13 cellular contexts compared by ENCODE assay signal in genomic region chr20:58393299-58393698, GRCh38. TPM values are rescaled to one million over a fixed set of nuclear protein-coding genes. Genes with fewer than 3 reads are reported as not detected.
DNase-seq lines count a peak whose midpoint lies in the region; ATAC-seq, FAIRE-seq and TF ChIP-seq lines count a peak whose summit lies in the region.
"Had no signal": no experiment of that assay in that cellular context is flagged by ENCODE, and none has a peak within 500 bp of the region (broad histone marks: within the 10 kb centered on the region; RNA-seq: fewer than 3 reads in every experiment).

No MANE protein-coding gene starts in this region.

- TF ChIP-seq EP300 in GM12878 (IDR thresholded peaks at IDR 0.05; ENCODE audit: borderline replicate concordance in 1 of 2, control insufficient read depth in 1 of 2, low read depth in 2 of 2, low read length in 2 of 2), result no peak

- TF ChIP-seq CTCF in HFFc6 (IDR thresholded peaks at IDR 0.05) (no peak), GM12878 (IDR thresholded peaks at IDR 0.05 in 2 of 3, conservative IDR thresholded peaks at IDR 0.05 in 1 of 3; ENCODE audit: control insufficient read depth in 2 of 3, extremely low read depth in 1 of 3, insufficient read depth in 1 of 3, low read depth in 3 of 3, low read length in 3 of 3) (no peak)

- DNase-seq in COLO829 (ENCODE audit: low spot score) (peak; percentile 28), HFFc6 (peak; percentile 56), GM12878 (ENCODE audit: low read depth, low spot score) (no peak), NCI-H1436 treated with DMSO at 0.1 percent for 48 hours (lab: John Stamatoyannopoulos, UW) (no peak), H54 (ENCODE audit: insufficient read length, low spot score) (no peak)
- no peak for DNase-seq in naive thymus-derived CD8-positive, alpha-beta T cell
- DNase-seq in activated CD8-positive, alpha-beta memory T cell treated with anti-CD3 and anti-CD28 coated beads, Interleukin-2, amount 50 U/mL, for 4 hours, result no peak
- DNase-seq: caudate nucleus, hippocampal formation, NCI-H510A had no signal

- H3K4me1 ChIP-seq in GM12878 (ENCODE audit: control insufficient read depth, insufficient read depth, low read length), result peaks cover 16% of the 10 kb centered on the region

- SMC1A ChIA-PET in GM12878 (lab: Charles Lee; ENCODE audit: uncharacterized antibody, unreplicated experiment), result interaction anchor here (0.5 to 1.0 kb wide), 3 partner anchors 29 to 156 kb away, joined by 3 read pairs; no protein-coding TSS in a partner anchor

- no peak overlapping the region for H3K9ac ChIP-seq in GM12878 (ENCODE audit: control insufficient read depth, insufficient read depth, low read length)

- peak overlapping the region; percentile 48 for H3K4me2 ChIP-seq in GM12878 (ENCODE audit: control insufficient read depth, insufficient read depth)
- H3K4me2 ChIP-seq: neural progenitor cell had no signal

- H3K9me3 Mint-ChIP-seq in HFFc6, result peaks cover 9% of the 10 kb centered on the region
- H3K9me3 Mint-ChIP-seq in naive thymus-derived CD8-positive, alpha-beta T cell, result no peaks in the 10 kb centered on the region
- H3K9me3 Mint-ChIP-seq: IgD-negative memory B cell had no signal

- no peaks in the 10 kb centered on the region for H3K27me3 ChIP-seq in GM12878 (replicated peaks in 1 of 2; ENCODE audit: control insufficient read depth in 2 of 2, insufficient read depth in 2 of 2, low read length in 1 of 2)
- H3K27me3 ChIP-seq: neural progenitor cell had no signal

- in situ Hi-C loops in GM12878 (cut with MboI), result loop anchor here (10.0 kb wide), 3 partner anchors 262 to 998 kb away; partner anchors contain the start of genes RBM38 and STX16

- FAIRE-seq in GM12878 (lab: Jason Lieb, UNC) (no peak), H54 (lab: Jason Lieb, UNC) (no peak)
- FAIRE-seq: endothelial cell of umbilical vein had no signal

- intact Hi-C loops in GM12878 (cut with micrococcal nuclease; ENCODE audit: unreplicated experiment), result no loop called here

- H3K4me1 Mint-ChIP-seq in HFFc6 (ENCODE audit: low read depth), result peaks cover 64% of the 10 kb centered on the region
- peaks cover 45 to 86% (median 82%) of the 10 kb centered on the region in 4 donors for H3K4me1 Mint-ChIP-seq in naive thymus-derived CD8-positive, alpha-beta T cell

- TF ChIP-seq POLR2A in GM12878 (IDR thresholded peaks at IDR 0.05; ENCODE audit: low read depth, low read length) (no peak), H54 (IDR thresholded peaks at IDR 0.05; ENCODE audit: low read depth, low read length) (no peak)

- BruUV-seq in GM12878 (replicated peaks; lab: Mats Ljungman, UMichigan), result no TSS peak

- no peak for TF ChIP-seq RAD21 in GM12878 (IDR thresholded peaks at IDR 0.05; ENCODE audit: insufficient read depth, low read depth, low read length)

- ATAC-seq in GM12878, result no peak
- no peak for ATAC-seq in naive thymus-derived CD8-positive, alpha-beta T cell

- peaks cover 2% of the 10 kb centered on the region; the same call in 1 of the 2 replicates for H3K27me3 Mint-ChIP-seq in HFFc6 (ENCODE audit: insufficient read depth)
- no peaks in the 10 kb centered on the region for H3K27me3 Mint-ChIP-seq in naive thymus-derived CD8-positive, alpha-beta T cell
- H3K27me3 Mint-ChIP-seq: IgD-negative memory B cell had no signal

- peaks cover 43% of the 10 kb centered on the region for H3K36me3 Mint-ChIP-seq in HFFc6 (ENCODE audit: low read depth)
- H3K36me3 Mint-ChIP-seq in naive thymus-derived CD8-positive, alpha-beta T cell, result peaks cover 0 to 38% (median 2%) of the 10 kb centered on the region in 3 donors

- peaks cover 87% of the 10 kb centered on the region for H3K79me2 ChIP-seq in GM12878 (ENCODE audit: control insufficient read depth, insufficient read depth, low read length)

- H3K4me3 ChIP-seq in GM12878, result no peak overlapping the region
- H3K4me3 ChIP-seq: neural progenitor cell had no signal

- RAD21 ChIA-PET in GM12878 (lab: Charles Lee; ENCODE audit: unreplicated experiment), result no interaction called here

- WGBS in GM12878 (ENCODE audit: insufficient coverage, insufficient replicate concordance, low lambda C conversion rate, missing lambda C conversion rate), result 93% methylated on average over 3 of the region's 3 CpGs

- peak overlapping the region; percentile 49; the same call in 1 of the 2 replicates for H3K4me3 Mint-ChIP-seq in HFFc6
- peak overlapping the region in 7 of 10 donors; percentile 7 to 58 (median 18) for H3K4me3 Mint-ChIP-seq in naive thymus-derived CD8-positive, alpha-beta T cell
- H3K4me3 Mint-ChIP-seq: neural progenitor cell had no signal

- no peaks in the 10 kb centered on the region; the same call in 2 of the 3 replicates for H3K9me3 ChIP-seq in GM12878 (replicated peaks; ENCODE audit: control insufficient read depth, insufficient read depth, low read length)

- peaks cover 6% of the 10 kb centered on the region for H4K20me1 ChIP-seq in GM12878 (ENCODE audit: control insufficient read depth, insufficient read depth)

- H2AFZ ChIP-seq in GM12878 (ENCODE audit: control insufficient read depth, low read depth, low read length), result no peak overlapping the region
- H2AFZ ChIP-seq: neural progenitor cell had no signal

- POLR2A ChIA-PET in GM12878 (lab: Charles Lee), result no interaction called here
- POLR2A ChIA-PET in naive thymus-derived CD8-positive, alpha-beta T cell (lab: Charles Lee), result no interaction called here

- CTCF ChIA-PET in GM12878 (lab: Yijun Ruan, JAX), result interaction anchor here (1.0 to 1.3 kb wide), 2 partner anchors 9 to 11 kb away, joined by 3 read pairs; no protein-coding TSS in a partner anchor

- H3K36me3 ChIP-seq in GM12878 (ENCODE audit: control insufficient read depth in 2 of 2, insufficient read depth in 2 of 2, low read length in 1 of 2), result peaks cover 0 to 12% of the 10 kb centered on the region in 2 experiments; a peak in 1 of 4 replicates
- H3K36me3 ChIP-seq: neural progenitor cell had no signal

- peak overlapping the region; percentile 71 for H3K27ac Mint-ChIP-seq in HFFc6
- peak overlapping the region in 7 of 10 donors; percentile 0 to 63 (median 16) for H3K27ac Mint-ChIP-seq in naive thymus-derived CD8-positive, alpha-beta T cell
- H3K27ac Mint-ChIP-seq: neural progenitor cell had no signal

- no peak overlapping the region for H3K27ac ChIP-seq in GM12878 (ENCODE audit: control insufficient read depth, insufficient read depth)
- H3K27ac ChIP-seq: neural progenitor cell had no signal

TF ChIP-seq in GM12878, 131 proteins besides CTCF, POLR2A, EP300 and RAD21:
- no peak for TF ChIP-seq MYB (IDR thresholded peaks at IDR 0.05; ENCODE audit: borderline replicate concordance, low read depth, low read length)
- no peak for TF ChIP-seq CBFB (IDR thresholded peaks at IDR 0.05; ENCODE audit: low read depth)
- no peak for TF ChIP-seq POU2F2 (IDR thresholded peaks at IDR 0.05; ENCODE audit: borderline replicate concordance, low read depth, low read length)
- TF ChIP-seq ZNF384 (IDR thresholded peaks at IDR 0.05; ENCODE audit: borderline replicate concordance, low read depth, low read length), result no peak
- TF ChIP-seq, protein P1, sequence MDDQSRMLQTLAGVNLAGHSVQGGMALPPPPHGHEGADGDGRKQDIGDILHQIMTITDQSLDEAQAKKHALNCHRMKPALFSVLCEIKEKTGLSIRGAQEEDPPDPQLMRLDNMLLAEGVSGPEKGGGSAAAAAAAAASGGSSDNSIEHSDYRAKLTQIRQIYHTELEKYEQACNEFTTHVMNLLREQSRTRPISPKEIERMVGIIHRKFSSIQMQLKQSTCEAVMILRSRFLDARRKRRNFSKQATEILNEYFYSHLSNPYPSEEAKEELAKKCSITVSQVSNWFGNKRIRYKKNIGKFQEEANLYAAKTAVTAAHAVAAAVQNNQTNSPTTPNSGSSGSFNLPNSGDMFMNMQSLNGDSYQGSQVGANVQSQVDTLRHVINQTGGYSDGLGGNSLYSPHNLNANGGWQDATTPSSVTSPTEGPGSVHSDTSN (IDR thresholded peaks at IDR 0.05; ENCODE audit: insufficient replicate concordance, low read depth, low read length), result no peak
- TF ChIP-seq BCL11A (IDR thresholded peaks at IDR 0.05; ENCODE audit: low read depth, low read length), result no peak
- TF ChIP-seq MEF2A (IDR thresholded peaks at IDR 0.05; ENCODE audit: insufficient read depth, low read depth, low read length), result no peak
- TF ChIP-seq MTA2 (IDR thresholded peaks at IDR 0.05; ENCODE audit: low read depth), result no peak
- TF ChIP-seq POLR2AphosphoS2 (IDR thresholded peaks at IDR 0.05; ENCODE audit: low read depth, low read length), result no peak
- no peak for TF ChIP-seq RB1 (IDR thresholded peaks at IDR 0.05; ENCODE audit: borderline replicate concordance)

RNA-seq across cellular contexts. Expression of gene VAPB, which starts 4.3 kb away (rescaled TPM):
- total RNA-seq in HFFc6 (2021; fragmentation: NEBNext Ultra II Directional; extraction: Animal tissue kit (Norgen Biotek cat#: 25700)), result 10 to 100 TPM; 48.9 to 57.4 (median 54.5) TPM
- 50.4 and 50.9 TPM in 2 replicates for total RNA-seq in GM12878 (2013; cell fraction: nucleolus; rRNA removed)
- total RNA-seq in GM12878 (2014; rRNA removed) (6.2 and 8.4 TPM in 2 replicates), GM12878 (2014; rRNA removed; fragmentation: Illumina TruSeq; extraction: Trizol) (14.2 and 15.3 TPM in 2 replicates), GM12878 (2021) (27.0 and 28.0 TPM in 2 replicates)
- polyA plus RNA-seq in GM12878 (2011; ENCODE audit: low read depth), result 14.0 TPM
- polyA plus RNA-seq in GM12878 (2011; rRNA removed) (22.7 and 30.7 TPM in 2 replicates), GM12878 (2014; fragmentation: Illumina TruSeq; extraction: Trizol) (28.6 and 40.3 TPM in 2 replicates), GM12878 (2014; fragmentation: Nextera tagmentation; extraction: Ambion mirVana) (10 to 100 TPM in 1 of 2 experiments, 1 to 10 TPM in 1; 3.2 to 10.7 TPM), GM12878 (2014; rRNA removed) (18.2 and 18.3 TPM in 2 replicates), GM12878 (2016; fragmentation: Nextera tagmentation; extraction: Ambion mirVana) (10 to 100 TPM; 26.8 to 28.2 TPM)
- polyA plus RNA-seq in GM12878 (2011; cell fraction: cytosol; rRNA removed), result 14.6 and 20.7 TPM in 2 replicates
- 17.2 and 18.4 TPM in 2 replicates for polyA plus RNA-seq in GM12878 (2011; cell fraction: nucleus; rRNA removed)
- 18.6 and 22.0 TPM in 2 replicates for polyA plus RNA-seq in GM12878 (2012)
- 14.4 and 17.3 TPM in 2 replicates for polyA minus RNA-seq in GM12878 (2011; rRNA and poly(A)+ RNA removed)
- 7.9 and 8.4 TPM in 2 replicates for polyA minus RNA-seq in GM12878 (2011; cell fraction: cytosol; rRNA and poly(A)+ RNA removed)
- polyA minus RNA-seq in GM12878 (2011; cell fraction: nucleus; rRNA and poly(A)+ RNA removed), result 13.2 and 17.6 TPM in 2 replicates
- total RNA-seq in naive thymus-derived CD8-positive, alpha-beta T cell, result 10 to 100 TPM; 34.0 to 34.3 TPM
- 10 to 100 TPM; 24.7 to 34.1 (median 28.4) TPM for polyA plus RNA-seq in naive thymus-derived CD8-positive, alpha-beta T cell

Comparison
In these comparisons a context has a peak if more than half of its experiments do, and no peak if none do; other contexts are left out.
1. DNase-seq: peak in COLO829 (single experiment) and HFFc6 (single experiment); none in GM12878 (single experiment), naive thymus-derived CD8-positive, alpha-beta T cell (0 of 10), activated CD8-positive, alpha-beta memory T cell treated with anti-CD3 and anti-CD28 coated beads, Interleukin-2, amount 50 U/mL, for 4 hours (single experiment), NCI-H1436 treated with DMSO at 0.1 percent for 48 hours (single experiment) and H54 (single experiment).